In the genomic region with DNA sequence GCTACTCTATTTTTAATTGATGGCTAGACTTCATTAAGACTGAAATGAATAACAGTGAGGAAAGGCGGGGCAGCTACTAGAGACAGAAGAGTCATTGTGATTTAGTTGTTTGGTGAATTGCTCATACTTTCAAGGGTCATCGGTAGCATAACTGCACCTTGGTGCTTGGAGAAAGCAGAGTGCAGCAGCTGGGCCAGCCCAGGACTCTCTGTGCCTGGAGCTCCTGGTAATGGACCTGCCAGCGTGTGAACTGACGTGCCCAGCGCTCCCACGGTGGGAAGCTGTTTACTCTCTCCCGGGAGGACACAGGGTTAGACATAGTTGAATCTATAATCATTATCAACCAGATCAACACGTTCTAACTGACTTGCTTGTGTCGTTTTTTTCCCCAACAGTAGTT, we compare ENCODE assay signal across 12 cellular contexts. TPM values are rescaled to one million over a fixed set of nuclear protein-coding genes. Genes with fewer than 3 reads are reported as not detected.
DNase-seq lines count a peak whose midpoint lies in the region; ATAC-seq and TF ChIP-seq lines count a peak whose summit lies in the region.
"Had no signal": no experiment of that assay in that cellular context is flagged by ENCODE, and none has a peak within 500 bp of the region (broad histone marks: within the 10 kb centered on the region; RNA-seq: fewer than 3 reads in every experiment).

No MANE protein-coding gene starts in this region.

- intact Hi-C loops in thyroid gland (cut with DNase I) = no loop called here

- H3K27me3 ChIP-seq in thyroid gland = no peaks in the 10 kb centered on the region
- H3K27me3 ChIP-seq: neural progenitor cell had no signal

- DNase-seq in DMS153 (lab: John Stamatoyannopoulos, UW) (peak; percentile 18), DMS153 treated with DMSO at 0.1 percent for 48 hours (lab: John Stamatoyannopoulos, UW; ENCODE audit: unreplicated experiment) (no peak), cerebellar cortex (ENCODE audit: low spot score) (peak; percentile 10), left lobe of liver (ENCODE audit: low spot score) (peak; percentile 84), thyroid gland (peak; percentile 10 to 33), anterior cingulate cortex (lab: John Stamatoyannopoulos, UW) (no peak), T-helper 1 cell (no peak)
- DNase-seq in activated CD4-positive, CD25-positive, alpha-beta regulatory T cell (lab: John Stamatoyannopoulos, UW) = no peak
- DNase-seq: activated gamma-delta T cell, NCI-H1048 had no signal

- no peak overlapping the region for H3K4me3 ChIP-seq in thyroid gland (replicated peaks in 1 of 3)
- H3K4me3 ChIP-seq: neural progenitor cell had no signal

- H3K27ac ChIP-seq in thyroid gland = no peak overlapping the region
- H3K27ac ChIP-seq: neural progenitor cell had no signal

- TF ChIP-seq CTCF in thyroid gland (IDR thresholded peaks at IDR 0.05) = no peak

- TF ChIP-seq POLR2A in thyroid gland (IDR thresholded peaks at IDR 0.05) = no peak

- WGBS in thyroid gland, 2 donors = 39 to 65% methylated on average over 9 of the region's 9 CpGs

- no peaks in the 10 kb centered on the region for H3K36me3 ChIP-seq in thyroid gland
- H3K36me3 ChIP-seq: neural progenitor cell had no signal

- peaks cover 8 to 12% of the 10 kb centered on the region in 2 donors for H3K4me1 ChIP-seq in thyroid gland
- H3K4me1 ChIP-seq: neural progenitor cell had no signal

- H3K9me3 ChIP-seq in thyroid gland = no peaks in the 10 kb centered on the region

- peak; percentile 87 for ATAC-seq in left lobe of liver

RNA-seq across cellular contexts. Expression of a gene that starts 42.9 kb away (rescaled TPM):
- total RNA-seq in left lobe of liver = 12.7 TPM
- total RNA-seq in thyroid gland = 1 to 10 TPM; 2.3 to 4.7 (median 3.2) TPM
- total RNA-seq: T-helper 2 cell treated with Interferon-gamma antibody and Interleukin-4, amounts not matched to agents 100 ng/mL and 5 ng/mL, for 36 hours had no signal

Comparison
In these comparisons a context has a peak if more than half of its experiments do, and no peak if none do; other contexts are left out.
1. DNase-seq: peak in DMS153 (single experiment), cerebellar cortex (single experiment), left lobe of liver (single experiment) and thyroid gland (2 of 2); none in DMS153 treated with DMSO at 0.1 percent for 48 hours (single experiment), activated CD4-positive, CD25-positive, alpha-beta regulatory T cell (0 of 4), anterior cingulate cortex (0 of 58) and T-helper 1 cell (0 of 5).